Comparison of ENCODE assay signal across 26 cellular contexts in the genomic region with DNA sequence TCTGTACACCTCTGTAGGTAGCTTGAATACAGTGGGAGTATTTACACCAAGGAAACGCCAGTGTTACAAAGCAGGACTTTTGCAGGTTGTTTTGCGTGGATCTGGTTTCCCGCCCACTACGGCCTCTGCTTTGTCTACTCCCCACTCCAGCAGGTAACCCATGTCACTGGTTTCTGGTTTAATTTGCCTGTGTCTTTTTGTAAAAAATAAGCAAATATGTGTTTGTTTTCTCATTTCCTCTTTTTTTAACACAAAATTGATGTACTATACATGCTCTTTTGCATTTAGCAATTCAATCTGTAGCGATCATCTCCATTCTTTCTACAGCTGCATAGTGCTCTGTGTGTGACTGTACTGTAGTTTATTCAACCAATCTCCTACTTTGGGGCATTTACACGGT.
"Had no signal": no experiment of that assay in that cellular context is flagged by ENCODE, and none has a peak within 500 bp of the region (broad histone marks: within the 10 kb centered on the region; RNA-seq: fewer than 3 reads in every experiment).

No MANE protein-coding gene starts in this region.

- H3K36me3 ChIP-seq: left ventricle myocardium inferior, pancreas, prostate gland, sigmoid colon, spleen, tibial nerve, upper lobe of left lung, vagina had no signal

- ATAC-seq: mucosa of descending colon; naive thymus-derived CD4-positive, alpha-beta T cell; natural killer cell treated with Interleukin-12 subunit alpha and Interleukin-12 subunit beta and Interleukin-15 and Interleukin-18, amount 100 ng/mL, for 72 hours; pancreas; right cardiac atrium; stimulated activated memory B cell treated with anti-CD40 and anti-IgM and Interleukin-4, amounts not matched to agents 10 μg/mL and 1 μg/mL and 100 μg/mL, for 72 hours; stimulated activated naive CD8-positive, alpha-beta T cell treated with anti-CD3 and anti-CD28 coated beads, Interleukin-15, amount 100 ng/mL, for 72 hours had no signal

- H3K27me3 ChIP-seq: pancreas, upper lobe of left lung, vagina had no signal

- H3K27ac ChIP-seq: hepatocyte, left ventricle myocardium inferior, pancreas, prostate gland, sigmoid colon, spleen, tibial nerve, upper lobe of left lung, vagina had no signal

- H3K9me3 ChIP-seq: left ventricle myocardium inferior, mucosa of descending colon, pancreas, prostate gland, sigmoid colon, tibial nerve, upper lobe of left lung, vagina had no signal

- H3K27ac Mint-ChIP-seq: naive thymus-derived CD4-positive, alpha-beta T cell; natural killer cell treated with Interleukin-12 subunit alpha and Interleukin-12 subunit beta and Interleukin-15 and Interleukin-18, amount 100 ng/mL, for 72 hours; stimulated activated memory B cell treated with anti-CD40 and anti-IgM and Interleukin-4, amounts not matched to agents 10 μg/mL and 1 μg/mL and 100 μg/mL, for 72 hours; stimulated activated naive CD8-positive, alpha-beta T cell treated with anti-CD3 and anti-CD28 coated beads, Interleukin-15, amount 100 ng/mL, for 72 hours had no signal

- H3K36me3 Mint-ChIP-seq: natural killer cell treated with Interleukin-12 subunit alpha and Interleukin-12 subunit beta and Interleukin-15 and Interleukin-18, amount 100 ng/mL, for 72 hours; stimulated activated memory B cell treated with anti-CD40 and anti-IgM and Interleukin-4, amounts not matched to agents 10 μg/mL and 1 μg/mL and 100 μg/mL, for 72 hours had no signal

- H3K4me3 Mint-ChIP-seq: naive thymus-derived CD4-positive, alpha-beta T cell; natural killer cell treated with Interleukin-12 subunit alpha and Interleukin-12 subunit beta and Interleukin-15 and Interleukin-18, amount 100 ng/mL, for 72 hours; stimulated activated memory B cell treated with anti-CD40 and anti-IgM and Interleukin-4, amounts not matched to agents 10 μg/mL and 1 μg/mL and 100 μg/mL, for 72 hours; stimulated activated naive CD8-positive, alpha-beta T cell treated with anti-CD3 and anti-CD28 coated beads, Interleukin-15, amount 100 ng/mL, for 72 hours had no signal

- H3K4me1 Mint-ChIP-seq: naive thymus-derived CD4-positive, alpha-beta T cell; stimulated activated naive CD8-positive, alpha-beta T cell treated with anti-CD3 and anti-CD28 coated beads, Interleukin-15, amount 100 ng/mL, for 72 hours had no signal

- H3K79me2 ChIP-seq: hepatocyte had no signal

- H3K9me3 Mint-ChIP-seq: natural killer cell treated with Interleukin-12 subunit alpha and Interleukin-12 subunit beta and Interleukin-15 and Interleukin-18, amount 100 ng/mL, for 72 hours; stimulated activated naive CD8-positive, alpha-beta T cell treated with anti-CD3 and anti-CD28 coated beads, Interleukin-15, amount 100 ng/mL, for 72 hours had no signal

- H3K4me3 ChIP-seq: hepatocyte, left ventricle myocardium inferior, lung, mucosa of descending colon, pancreas, prostate gland, sigmoid colon, spleen, tibial nerve, upper lobe of left lung, vagina had no signal

- H3K4me2 ChIP-seq: hepatocyte had no signal

- H2AFZ ChIP-seq: hepatocyte had no signal

- DNase-seq: islet precursor cell; left ventricle myocardium inferior; midbrain; mucosa of descending colon; naive thymus-derived CD4-positive, alpha-beta T cell; nucleus accumbens; pancreas; posterior cingulate gyrus; retina; right cardiac atrium; sigmoid colon; small intestine; spleen; stimulated activated CD4-positive, alpha-beta T cell treated with anti-CD3 and anti-CD28 coated beads, Interleukin-4, amount 100 ng/mL, for 24 hours; stimulated activated CD8-positive, alpha-beta memory T cell treated with anti-CD3 and anti-CD28 coated beads, Interleukin-4, amount 100 ng/mL, for 48 hours; stimulated activated naive CD4-positive, alpha-beta T cell treated with Interleukin-2 at 50 U/mL for 16 hours; stimulated activated naive CD8-positive, alpha-beta T cell treated with anti-CD3 and anti-CD28 coated beads, Interleukin-15, amount 100 ng/mL, for 72 hours; substantia nigra; upper lobe of left lung had no signal

- H3K4me1 ChIP-seq: left ventricle myocardium inferior, pancreas, prostate gland, sigmoid colon, spleen, tibial nerve, upper lobe of left lung, vagina had no signal
